In genomic region chr7:65264258-65264657, GRCh38 we compare ENCODE assay signal across 29 cellular contexts.
"Had no signal": no experiment of that assay in that cellular context is flagged by ENCODE, and none has a peak within 500 bp of the region (broad histone marks: within the 10 kb centered on the region; RNA-seq: fewer than 3 reads in every experiment).

No MANE protein-coding gene starts in this region.

- H3K4me1 ChIP-seq: colonic mucosa had no signal

- H3K9me3 ChIP-seq: adrenal gland, body of pancreas, colonic mucosa had no signal

- H3K27ac ChIP-seq: adrenal gland, body of pancreas, cardiac muscle cell, colonic mucosa, dorsolateral prefrontal cortex had no signal

- ATAC-seq: activated CD4-positive, alpha-beta T cell treated with anti-CD3 and anti-CD28 coated beads for 36 hours; activated CD8-positive, alpha-beta memory T cell treated with anti-CD3 and anti-CD28 coated beads, Interleukin-2, amount 10 ng/mL, durations not matched to agents 7 days and 5 days; activated CD8-positive, alpha-beta T cell treated with anti-CD3 and anti-CD28 coated beads, Interleukin-2, amount 10 ng/mL, durations not matched to agents 7 days and 5 days; activated naive CD8-positive, alpha-beta T cell treated with anti-CD3 and anti-CD28 coated beads, Interleukin-2, amount 50 U/mL, for 24 hours; body of pancreas; esophagus mucosa had no signal

- H3K4me3 ChIP-seq: adrenal gland, body of pancreas, cardiac muscle cell, colonic mucosa, dorsolateral prefrontal cortex had no signal

- DNase-seq: activated CD4-positive, alpha-beta memory T cell treated with anti-CD3 and anti-CD28 coated beads for 36 hours; activated CD4-positive, alpha-beta T cell treated with anti-CD3 and anti-CD28 coated beads for 36 hours; activated CD4-positive, alpha-beta T cell treated with anti-CD3 and anti-CD28 coated beads, Interleukin-2, amount 10 ng/mL, durations not matched to agents 24 days and 14 days; activated CD4-positive, CD25-positive, alpha-beta regulatory T cell; activated CD4-positive, CD25-positive, alpha-beta regulatory T cell treated with anti-CD3 and anti-CD28 coated beads, Interleukin-2, amount 50 U/mL, for 72 hours; activated CD8-positive, alpha-beta memory T cell treated with anti-CD3 and anti-CD28 coated beads, Interleukin-2, amount 10 ng/mL, durations not matched to agents 7 days and 5 days; activated CD8-positive, alpha-beta memory T cell treated with anti-CD3 and anti-CD28 coated beads, Interleukin-2, amount 50 U/mL, for 4 hours; activated CD8-positive, alpha-beta T cell treated with anti-CD3 and anti-CD28 coated beads, Interleukin-2, amount 10 ng/mL, durations not matched to agents 7 days and 5 days; activated effector memory CD4-positive, alpha-beta T cell treated with anti-CD3 and anti-CD28 coated beads, Interleukin-2, amount 50 U/mL, for 16 hours; activated naive CD4-positive, alpha-beta T cell treated with anti-CD3 and anti-CD28 coated beads for 36 hours; activated naive CD8-positive, alpha-beta T cell treated with anti-CD3 and anti-CD28 coated beads for 36 hours; activated naive CD8-positive, alpha-beta T cell treated with anti-CD3 and anti-CD28 coated beads, Interleukin-2, amount 50 U/mL, for 24 hours; activated T-cell treated with anti-CD3 and anti-CD28 coated beads, Interleukin-2, amount 50 U/mL, for 1 hour; activated T-cell treated with anti-CD3 and anti-CD28 coated beads, Interleukin-2, amount 50 U/mL, for 48 hours; adrenal gland; amygdala; aorta; body of pancreas; central memory CD4-positive, alpha-beta T cell; cerebellar nuclear complex; colonic mucosa; dorsolateral prefrontal cortex; effector memory CD4-positive, alpha-beta T cell; endodermal cell; foreskin fibroblast; head of caudate nucleus; T-helper 2 cell had no signal

- H3K36me3 ChIP-seq: adrenal gland, cardiac muscle cell, colonic mucosa had no signal
